Comparison of ENCODE assay signal across 24 cellular contexts in genomic region chr20:61762886-61763739, GRCh38.
"Had no signal": no experiment of that assay in that cellular context is flagged by ENCODE, and none has a peak within 500 bp of the region (broad histone marks: within the 10 kb centered on the region; RNA-seq: fewer than 3 reads in every experiment).

No MANE protein-coding gene starts in this region.

- H3K27me3 Mint-ChIP-seq: activated CD8-positive, alpha-beta T cell treated with anti-CD3 and anti-CD28 coated beads for 36 hours; activated naive CD8-positive, alpha-beta T cell had no signal

- H3K4me1 ChIP-seq: SJCRH30 had no signal

- H3K27me3 ChIP-seq: brain microvascular endothelial cell, cardiac muscle cell had no signal

- ATAC-seq: activated CD8-positive, alpha-beta T cell treated with anti-CD3 and anti-CD28 coated beads for 36 hours; activated T-cell treated with anti-CD3 and anti-CD28 coated beads, Interleukin-2, amount 50 U/mL, for 72 hours; K562 had no signal

- H3K27ac Mint-ChIP-seq: activated CD8-positive, alpha-beta T cell treated with anti-CD3 and anti-CD28 coated beads for 36 hours; activated naive CD8-positive, alpha-beta T cell; activated T-cell treated with anti-CD3 and anti-CD28 coated beads, Interleukin-2, amount 50 U/mL, for 72 hours; activated T-helper 2 cell treated with anti-CD3 and anti-CD28 coated beads, Interferon-gamma antibody, Interleukin-2, Interleukin-4, amounts not matched to agents 10 μg/mL and 5 μg/mL and 100 μg/mL, durations not matched to agents 14 hours and 24 hours and 36 hours had no signal

- H3K9me3 ChIP-seq: SJCRH30, SK-N-SH had no signal

- H3K9me3 Mint-ChIP-seq: activated CD8-positive, alpha-beta T cell treated with anti-CD3 and anti-CD28 coated beads for 36 hours; activated T-cell treated with anti-CD3 and anti-CD28 coated beads, Interleukin-2, amount 50 U/mL, for 72 hours; activated T-helper 2 cell treated with anti-CD3 and anti-CD28 coated beads, Interferon-gamma antibody, Interleukin-2, Interleukin-4, amounts not matched to agents 10 μg/mL and 5 μg/mL and 100 μg/mL, durations not matched to agents 14 hours and 24 hours and 36 hours had no signal

- H3K36me3 Mint-ChIP-seq: activated naive CD8-positive, alpha-beta T cell had no signal

- H3K27ac ChIP-seq: brain microvascular endothelial cell, cardiac muscle cell, PC-9, SJCRH30, VCaP had no signal

- H3K4me3 ChIP-seq: cardiac muscle cell, K562, PC-9, SJCRH30 had no signal

- H3K4me3 Mint-ChIP-seq: activated CD8-positive, alpha-beta T cell treated with anti-CD3 and anti-CD28 coated beads for 36 hours; activated naive CD8-positive, alpha-beta T cell; activated T-cell treated with anti-CD3 and anti-CD28 coated beads, Interleukin-2, amount 50 U/mL, for 72 hours had no signal

- H3K9ac ChIP-seq: SK-N-SH had no signal

- H3K36me3 ChIP-seq: brain microvascular endothelial cell, cardiac muscle cell, SJCRH30 had no signal

- DNase-seq: activated CD4-positive, alpha-beta T cell treated with anti-CD3 and anti-CD28 coated beads for 4 hours; activated CD8-positive, alpha-beta memory T cell treated with anti-CD3 and anti-CD28 coated beads, Interleukin-2, amount 50 U/mL, for 4 hours; activated CD8-positive, alpha-beta T cell treated with anti-CD3 and anti-CD28 coated beads for 36 hours; activated naive CD4-positive, alpha-beta T cell; activated T-cell treated with anti-CD3 and anti-CD28 coated beads, Interleukin-2, amount 50 U/mL, for 72 hours; amygdala; brain microvascular endothelial cell; Karpas-422; MM.1S; NCI-H1105; NCI-H1436; NCI-H187; NCI-H2081; NCI-H446; NCI-H524; SJCRH30; SK-N-SH; T-helper 1 cell had no signal
